Comparison of ENCODE assay signal across 30 cellular contexts in the genomic region with DNA sequence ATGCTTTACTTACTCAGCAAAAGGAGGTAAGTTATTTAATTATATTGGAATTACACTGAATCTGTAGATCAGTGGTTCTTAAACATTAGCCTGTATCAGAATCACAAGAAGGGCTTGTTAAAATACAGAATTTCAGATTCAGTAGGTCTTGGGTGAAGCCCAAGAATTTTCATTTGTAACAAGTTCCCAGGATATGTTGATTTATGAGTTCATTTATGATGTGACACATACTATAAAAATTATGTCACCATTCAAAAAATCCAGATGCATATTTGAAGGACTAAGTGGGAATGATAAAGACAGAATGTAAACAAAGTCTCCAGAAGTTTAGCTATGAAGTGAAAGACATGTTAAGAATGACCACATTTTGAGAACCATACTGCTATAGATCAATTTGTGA. TPM values are rescaled to one million over a fixed set of nuclear protein-coding genes. Genes with fewer than 3 reads are reported as not detected.
DNase-seq lines count a peak whose midpoint lies in the region; ATAC-seq, FAIRE-seq and TF ChIP-seq lines count a peak whose summit lies in the region.
"Had no signal": no experiment of that assay in that cellular context is flagged by ENCODE, and none has a peak within 500 bp of the region (broad histone marks: within the 10 kb centered on the region; RNA-seq: fewer than 3 reads in every experiment).

No MANE protein-coding gene starts in this region.

- peaks cover 7% of the 10 kb centered on the region for H3K36me3 Mint-ChIP-seq in activated CD8-positive, alpha-beta T cell treated with anti-CD3 and anti-CD28 coated beads for 36 hours (ENCODE audit: low read depth)

- no peaks in the 10 kb centered on the region for H3K9me3 ChIP-seq in endothelial cell of umbilical vein (replicated peaks; ENCODE audit: control insufficient read depth, insufficient read depth, low read length)
- H3K9me3 ChIP-seq: HAP-1, testis, vagina had no signal

- BruUV-seq in endothelial cell of umbilical vein (replicated peaks; lab: Mats Ljungman, UMichigan) = no TSS peak

- POLR2A ChIA-PET in endothelial cell of umbilical vein (lab: Charles Lee) = no interaction called here
- POLR2A ChIA-PET in activated CD8-positive, alpha-beta T cell treated with anti-CD3 and anti-CD28 coated beads for 36 hours (lab: Charles Lee) = no interaction called here

- no peak overlapping the region for H3K4me3 ChIP-seq in endothelial cell of umbilical vein (replicated peaks in 1 of 3; ENCODE audit: insufficient read depth in 1 of 3, low read depth in 1 of 3, low read length in 3 of 3)
- H3K4me3 ChIP-seq: coronary artery, HAP-1, testis, vagina had no signal

- H2AFZ ChIP-seq in endothelial cell of umbilical vein (ENCODE audit: low read depth, low read length) = no peak overlapping the region

- FAIRE-seq in GM19239 (lab: Jason Lieb, UNC) (peak; percentile 73), endothelial cell of umbilical vein (lab: Jason Lieb, UNC) (no peak)
- FAIRE-seq: bronchial epithelial cell, HTR-8/SVneo had no signal

- no peak for ATAC-seq in esophagus mucosa
- no peak for ATAC-seq in activated CD8-positive, alpha-beta T cell treated with anti-CD3 and anti-CD28 coated beads for 36 hours
- ATAC-seq: activated naive CD8-positive, alpha-beta T cell treated with anti-CD3 and anti-CD28 coated beads, Interleukin-2, amount 50 U/mL, for 24 hours; effector memory CD8-positive, alpha-beta T cell; left ventricle myocardium superior; naive thymus-derived CD8-positive, alpha-beta T cell; Panc1 had no signal

- H4K20me1 ChIP-seq in endothelial cell of umbilical vein (replicated peaks; ENCODE audit: control insufficient read depth, extremely low read depth, insufficient read depth, low read length) = no peaks in the 10 kb centered on the region

- H3K4me3 Mint-ChIP-seq in activated CD8-positive, alpha-beta T cell treated with anti-CD3 and anti-CD28 coated beads for 36 hours = no peak overlapping the region
- H3K4me3 Mint-ChIP-seq: activated CD4-positive, alpha-beta T cell treated with anti-CD3 and anti-CD28 coated beads, Interleukin-2, amount 10 ng/mL, durations not matched to agents 24 days and 14 days; activated naive CD8-positive, alpha-beta T cell treated with anti-CD3 and anti-CD28 coated beads, Interleukin-2, amount 50 U/mL, for 24 hours; activated T-cell treated with anti-CD3 and anti-CD28 coated beads, Interleukin-2, amount 50 U/mL, for 24 hours; CD4-positive, CD25-positive, alpha-beta regulatory T cell; effector memory CD8-positive, alpha-beta T cell; naive thymus-derived CD8-positive, alpha-beta T cell had no signal

- H3K27me3 ChIP-seq in endothelial cell of umbilical vein (ENCODE audit: control insufficient read depth in 2 of 2, insufficient read depth in 2 of 2, low read length in 2 of 2) = no peaks in the 10 kb centered on the region
- H3K27me3 ChIP-seq: testis, vagina had no signal

- H3K27me3 Mint-ChIP-seq in activated CD8-positive, alpha-beta T cell treated with anti-CD3 and anti-CD28 coated beads for 36 hours = no peaks in the 10 kb centered on the region
- H3K27me3 Mint-ChIP-seq: activated CD4-positive, alpha-beta T cell treated with anti-CD3 and anti-CD28 coated beads, Interleukin-2, amount 10 ng/mL, durations not matched to agents 24 days and 14 days; activated naive CD8-positive, alpha-beta T cell treated with anti-CD3 and anti-CD28 coated beads, Interleukin-2, amount 50 U/mL, for 24 hours; activated T-cell treated with anti-CD3 and anti-CD28 coated beads, Interleukin-2, amount 50 U/mL, for 24 hours; CD4-positive, CD25-positive, alpha-beta regulatory T cell; effector memory CD8-positive, alpha-beta T cell had no signal

- H3K4me1 ChIP-seq in endothelial cell of umbilical vein (ENCODE audit: control insufficient read depth, extremely low read depth, insufficient read depth, low read length) = no peaks in the 10 kb centered on the region
- H3K4me1 ChIP-seq: HAP-1, testis, vagina had no signal

- H3K4me1 Mint-ChIP-seq in activated CD8-positive, alpha-beta T cell treated with anti-CD3 and anti-CD28 coated beads for 36 hours (ENCODE audit: low read depth) = no peaks in the 10 kb centered on the region
- H3K4me1 Mint-ChIP-seq: activated CD4-positive, alpha-beta T cell treated with anti-CD3 and anti-CD28 coated beads, Interleukin-2, amount 10 ng/mL, durations not matched to agents 24 days and 14 days; activated naive CD8-positive, alpha-beta T cell treated with anti-CD3 and anti-CD28 coated beads, Interleukin-2, amount 50 U/mL, for 24 hours; naive thymus-derived CD8-positive, alpha-beta T cell had no signal

- CTCF ChIA-PET in endothelial cell of umbilical vein (lab: Charles Lee) = no interaction called here
- CTCF ChIA-PET in activated CD8-positive, alpha-beta T cell treated with anti-CD3 and anti-CD28 coated beads for 36 hours (lab: Charles Lee) = no interaction called here

- no peak overlapping the region for H3K27ac Mint-ChIP-seq in activated CD8-positive, alpha-beta T cell treated with anti-CD3 and anti-CD28 coated beads for 36 hours
- H3K27ac Mint-ChIP-seq: activated CD4-positive, alpha-beta T cell treated with anti-CD3 and anti-CD28 coated beads, Interleukin-2, amount 10 ng/mL, durations not matched to agents 24 days and 14 days; activated naive CD8-positive, alpha-beta T cell treated with anti-CD3 and anti-CD28 coated beads, Interleukin-2, amount 50 U/mL, for 24 hours; activated T-cell treated with anti-CD3 and anti-CD28 coated beads, Interleukin-2, amount 50 U/mL, for 24 hours; CD4-positive, CD25-positive, alpha-beta regulatory T cell; effector memory CD8-positive, alpha-beta T cell; naive thymus-derived CD8-positive, alpha-beta T cell had no signal

- no peak overlapping the region for H3K4me2 ChIP-seq in endothelial cell of umbilical vein (ENCODE audit: insufficient read depth, low read length)
- H3K4me2 ChIP-seq: KMS-11 had no signal

- H3K9me1 ChIP-seq in endothelial cell of umbilical vein (replicated peaks; ENCODE audit: control insufficient read depth, extremely low read depth, insufficient read depth, low read length) = peaks cover 3% of the 10 kb centered on the region

- DNase-seq in GM19239 (ENCODE audit: insufficient read length, low spot score) (no peak), RKO (ENCODE audit: low spot score) (peak; percentile 11), endothelial cell of umbilical vein (ENCODE audit: low read depth, low spot score) (peak; percentile 14), non-pigmented ciliary epithelial cell (ENCODE audit: low read depth) (peak; percentile 23), amniotic stem cell (lab: John Stamatoyannopoulos, UW) (no peak), NCI-H82 (lab: John Stamatoyannopoulos, UW) (no peak)
- no peak for DNase-seq in activated CD8-positive, alpha-beta T cell treated with anti-CD3 and anti-CD28 coated beads for 36 hours
- DNase-seq: activated CD4-positive, alpha-beta T cell treated with anti-CD3 and anti-CD28 coated beads, Interleukin-2, amount 10 ng/mL, durations not matched to agents 24 days and 14 days; activated gamma-delta T cell treated with Interleukin-2 at 50 U/mL for 16 hours; activated naive CD8-positive, alpha-beta T cell treated with anti-CD3 and anti-CD28 coated beads, Interleukin-2, amount 50 U/mL, for 24 hours; activated T-cell treated with anti-CD3 and anti-CD28 coated beads, Interleukin-2, amount 50 U/mL, for 24 hours; CD4-positive, CD25-positive, alpha-beta regulatory T cell; effector memory CD8-positive, alpha-beta T cell; islet precursor cell; left ventricle myocardium superior; naive thymus-derived CD8-positive, alpha-beta T cell; NCI-H510A treated with DMSO at 0.1 percent for 48 hours; NK-92 treated with Interleukin-12 subunit alpha and Interleukin-12 subunit beta, amount 100 ng/mL, for 24 hours; occipital lobe; SIG-M5; stimulated activated naive CD4-positive, alpha-beta T cell treated with Interleukin-2 at 50 U/mL for 16 hours; testis had no signal

- no peaks in the 10 kb centered on the region for H3K9me3 Mint-ChIP-seq in activated CD8-positive, alpha-beta T cell treated with anti-CD3 and anti-CD28 coated beads for 36 hours

- no peak for TF ChIP-seq POLR2A in endothelial cell of umbilical vein (IDR thresholded peaks at IDR 0.05; ENCODE audit: low read depth, low read length)

- H3K27ac ChIP-seq in endothelial cell of umbilical vein (ENCODE audit: insufficient read depth, low read depth, low read length) = no peak overlapping the region
- H3K27ac ChIP-seq: coronary artery, KMS-11, testis, vagina had no signal

- no peaks in the 10 kb centered on the region for H3K36me3 ChIP-seq in endothelial cell of umbilical vein (ENCODE audit: control insufficient read depth in 2 of 2, extremely low read depth in 1 of 2, insufficient read depth in 2 of 2, low read length in 2 of 2)
- H3K36me3 ChIP-seq: HAP-1 had no signal

- intact Hi-C loops in endothelial cell of umbilical vein (cut with micrococcal nuclease) = no loop called here
- intact Hi-C loops in activated CD8-positive, alpha-beta T cell treated with anti-CD3 and anti-CD28 coated beads for 36 hours (cut with micrococcal nuclease) = no loop called here

- H3K9ac ChIP-seq in endothelial cell of umbilical vein (replicated peaks; ENCODE audit: extremely low read depth, insufficient read depth, low read length) = no peak overlapping the region
- H3K9ac ChIP-seq: KMS-11 had no signal

- TF ChIP-seq CTCF in endothelial cell of umbilical vein (IDR thresholded peaks at IDR 0.05; ENCODE audit: extremely low read depth in 1 of 2, insufficient read depth in 1 of 2, low read depth in 1 of 2, low read length in 2 of 2) = no peak
- TF ChIP-seq CTCF in activated CD8-positive, alpha-beta T cell treated with anti-CD3 and anti-CD28 coated beads for 36 hours (IDR thresholded peaks at IDR 0.05) = no peak

- no peaks in the 10 kb centered on the region for H3K79me2 ChIP-seq in endothelial cell of umbilical vein (ENCODE audit: control insufficient read depth, insufficient read depth, low read length)

- dilution Hi-C loops in endothelial cell of umbilical vein (cut with MboI; ENCODE audit: extremely low pct_ligation_motif_present, low sequenced_read_pairs) = no loop called here

TF ChIP-seq in endothelial cell of umbilical vein, 7 proteins besides CTCF, POLR2A, EP300 and RAD21 (continues in another document):
- TF ChIP-seq, protein P1, sequence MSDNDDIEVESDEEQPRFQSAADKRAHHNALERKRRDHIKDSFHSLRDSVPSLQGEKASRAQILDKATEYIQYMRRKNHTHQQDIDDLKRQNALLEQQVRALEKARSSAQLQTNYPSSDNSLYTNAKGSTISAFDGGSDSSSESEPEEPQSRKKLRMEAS (IDR thresholded peaks at IDR 0.05; ENCODE audit: insufficient read depth, insufficient read length) = no peak

RNA-seq across cellular contexts. Expression of gene HECTD2, which starts 52.3 kb away (rescaled TPM):
- total RNA-seq in endothelial cell of umbilical vein (7.7 and 10.7 TPM in 2 replicates), esophagus mucosa (5.5 TPM)
- polyA plus RNA-seq in endothelial cell of umbilical vein = 3.5 and 4.2 TPM in 2 replicates
- 2.1 and 2.7 TPM in 2 replicates for polyA plus RNA-seq in endothelial cell of umbilical vein (2011; cell fraction: cytosol; rRNA removed)
- polyA plus RNA-seq in endothelial cell of umbilical vein (2011; cell fraction: nucleus; rRNA removed) = 37.5 and 42.5 TPM in 2 replicates
- 6.2 and 6.6 TPM in 2 replicates for polyA plus RNA-seq in endothelial cell of umbilical vein (2012)
- polyA minus RNA-seq in endothelial cell of umbilical vein = 13.3 TPM in 2 replicates
- polyA minus RNA-seq in endothelial cell of umbilical vein (2011; cell fraction: cytosol; rRNA and poly(A)+ RNA removed) = 4.4 TPM
- polyA minus RNA-seq in endothelial cell of umbilical vein (2011; cell fraction: nucleus; rRNA and poly(A)+ RNA removed) = 24.1 and 36.8 TPM in 2 replicates
- 1 to 10 TPM; 2.7 to 3.8 TPM for total RNA-seq in activated CD8-positive, alpha-beta T cell treated with anti-CD3 and anti-CD28 coated beads for 36 hours

Comparison
In these comparisons a context has a peak if more than half of its experiments do, and no peak if none do; other contexts are left out.
1. DNase-seq: peak in RKO (single experiment), endothelial cell of umbilical vein (single experiment) and non-pigmented ciliary epithelial cell (single experiment); none in GM19239 (single experiment), amniotic stem cell (single experiment), NCI-H82 (single experiment) and activated CD8-positive, alpha-beta T cell treated with anti-CD3 and anti-CD28 coated beads for 36 hours (single experiment).